15 cellular contexts compared by ENCODE assay signal in genomic region chr14:72434856-72435255, GRCh38.
"Had no signal": no experiment of that assay in that cellular context is flagged by ENCODE, and none has a peak within 500 bp of the region (broad histone marks: within the 10 kb centered on the region; RNA-seq: fewer than 3 reads in every experiment).

No MANE protein-coding gene starts in this region.

- DNase-seq: activated CD4-positive, alpha-beta T cell treated with anti-CD3 and anti-CD28 coated beads, Interleukin-2, amount 50 U/mL, for 4 hours; activated naive CD4-positive, alpha-beta T cell treated with anti-CD3 and anti-CD28 coated beads for 36 hours; activated T-cell treated with anti-CD3 and anti-CD28 coated beads, Interleukin-2, amount 50 U/mL, for 4 hours; hypothalamus; occipital lobe; posterior cingulate gyrus; sigmoid colon; stimulated activated naive CD4-positive, alpha-beta T cell; thyroid gland had no signal

- H3K4me1 ChIP-seq: ascending aorta, sigmoid colon had no signal

- H3K4me3 Mint-ChIP-seq: activated naive CD4-positive, alpha-beta T cell treated with anti-CD3 and anti-CD28 coated beads for 36 hours; activated T-cell treated with anti-CD3 and anti-CD28 coated beads, Interleukin-2, amount 50 U/mL, for 4 hours; central memory CD8-positive, alpha-beta T cell; mesothelial cell of epicardium; natural killer cell treated with Interleukin-12 subunit alpha and Interleukin-12 subunit beta and Interleukin-15 and Interleukin-18, amount 100 ng/mL, for 72 hours had no signal

- H3K27ac ChIP-seq: ascending aorta, coronary artery, sigmoid colon, thyroid gland had no signal

- H3K36me3 ChIP-seq: ascending aorta, sigmoid colon, thyroid gland had no signal

- H3K27ac Mint-ChIP-seq: activated naive CD4-positive, alpha-beta T cell treated with anti-CD3 and anti-CD28 coated beads for 36 hours; mesothelial cell of epicardium had no signal

- H3K27me3 Mint-ChIP-seq: natural killer cell treated with Interleukin-12 subunit alpha and Interleukin-12 subunit beta and Interleukin-15 and Interleukin-18, amount 100 ng/mL, for 72 hours had no signal

- ATAC-seq: activated T-cell treated with anti-CD3 and anti-CD28 coated beads, Interleukin-2, amount 50 U/mL, for 4 hours; natural killer cell treated with Interleukin-12 subunit alpha and Interleukin-12 subunit beta and Interleukin-15 and Interleukin-18, amount 100 ng/mL, for 72 hours had no signal

- H3K9me3 ChIP-seq: ascending aorta, sigmoid colon, thyroid gland had no signal

- H3K4me3 ChIP-seq: ascending aorta, coronary artery, lung, sigmoid colon, thyroid gland had no signal

- H3K36me3 Mint-ChIP-seq: mesothelial cell of epicardium; natural killer cell treated with Interleukin-12 subunit alpha and Interleukin-12 subunit beta and Interleukin-15 and Interleukin-18, amount 100 ng/mL, for 72 hours had no signal

- H3K27me3 ChIP-seq: ascending aorta, sigmoid colon, thyroid gland had no signal

- H3K9me3 Mint-ChIP-seq: activated T-cell treated with anti-CD3 and anti-CD28 coated beads, Interleukin-2, amount 50 U/mL, for 4 hours; central memory CD8-positive, alpha-beta T cell; mesothelial cell of epicardium had no signal
